ENCODE assay signal across 12 cellular contexts in genomic region chr3:151278223-151278622, GRCh38. TPM values are rescaled to one million over a fixed set of nuclear protein-coding genes. Genes with fewer than 3 reads are reported as not detected.
DNase-seq lines count a peak whose midpoint lies in the region; ATAC-seq and TF ChIP-seq lines count a peak whose summit lies in the region.
"Had no signal": no experiment of that assay in that cellular context is flagged by ENCODE, and none has a peak within 500 bp of the region (broad histone marks: within the 10 kb centered on the region; RNA-seq: fewer than 3 reads in every experiment).

Gene P2RY14, minus strand, starts transcription at chr3:151278542. Its CDS starts 64,226 bp downstream, at chr3:151214316.

- BruUV-seq in PC-3 (replicated peaks; lab: Mats Ljungman, UMichigan) = no TSS peak

- H3K36me3 ChIP-seq in mucosa of stomach (ENCODE audit: control insufficient read depth, insufficient read depth, low read length) = no peaks in the 10 kb centered on the region
- no peaks in the 10 kb centered on the region for H3K36me3 ChIP-seq in PC-3 (ENCODE audit: low read depth, low read length)

- peaks cover 33% of the 10 kb centered on the region for H3K4me1 Mint-ChIP-seq in CD14-positive monocyte
- H3K4me1 Mint-ChIP-seq in IgD-negative memory B cell = peaks cover 44 to 58% (median 56%) of the 10 kb centered on the region in 3 donors
- peaks cover 70% of the 10 kb centered on the region for H3K4me1 Mint-ChIP-seq in activated CD8-positive, alpha-beta T cell treated with anti-CD3 and anti-CD28 coated beads, Interleukin-2, amount 10 ng/mL, durations not matched to agents 7 days and 5 days (ENCODE audit: low read depth)

- peaks cover 0 to 2% (median 0%) of the 10 kb centered on the region in 3 donors for H3K27me3 Mint-ChIP-seq in CD14-positive monocyte (ENCODE audit: low read depth in 3 of 3)
- H3K27me3 Mint-ChIP-seq in IgD-negative memory B cell = no peaks in the 10 kb centered on the region
- H3K27me3 Mint-ChIP-seq in activated CD8-positive, alpha-beta T cell treated with anti-CD3 and anti-CD28 coated beads, Interleukin-2, amount 10 ng/mL, durations not matched to agents 7 days and 5 days (ENCODE audit: low read depth) = no peaks in the 10 kb centered on the region

- no peaks in the 10 kb centered on the region for H4K20me1 ChIP-seq in PC-3 (ENCODE audit: low read length)

- H3K9me3 ChIP-seq in mucosa of stomach (ENCODE audit: control insufficient read depth, low read length) (no peaks in the 10 kb centered on the region), PC-3 (ENCODE audit: low read length) (no peaks in the 10 kb centered on the region)

- H3K4me3 Mint-ChIP-seq in CD14-positive monocyte = peak within 1 kb of the TSS in 1 of 2 donors; percentile 67
- peak within 1 kb of the TSS; percentile 37 to 82 (median 60) for H3K4me3 Mint-ChIP-seq in IgD-negative memory B cell
- H3K4me3 Mint-ChIP-seq in activated CD8-positive, alpha-beta T cell treated with anti-CD3 and anti-CD28 coated beads, Interleukin-2, amount 10 ng/mL, durations not matched to agents 7 days and 5 days = peak within 1 kb of the TSS; percentile 46

- intact Hi-C loops in CD14-positive monocyte (cut with micrococcal nuclease) = no loop called here
- intact Hi-C loops in PC-3 (cut with micrococcal nuclease) = no loop called here

- H3K36me3 Mint-ChIP-seq in CD14-positive monocyte (no peaks in the 10 kb centered on the region), IgD-negative memory B cell (no peaks in the 10 kb centered on the region)
- no peaks in the 10 kb centered on the region for H3K36me3 Mint-ChIP-seq in activated CD8-positive, alpha-beta T cell treated with anti-CD3 and anti-CD28 coated beads, Interleukin-2, amount 10 ng/mL, durations not matched to agents 7 days and 5 days (ENCODE audit: low read depth)

- no peak within 1 kb of the TSS for H2AFZ ChIP-seq in PC-3 (ENCODE audit: low read length)

- ATAC-seq in activated CD8-positive, alpha-beta T cell treated with anti-CD3 and anti-CD28 coated beads, Interleukin-2, amount 10 ng/mL, durations not matched to agents 7 days and 5 days = no peak
- ATAC-seq in HG02678 (IDR thresholded peaks at IDR 0.05; ENCODE audit: unreplicated experiment) (no peak), HG02840 (IDR thresholded peaks at IDR 0.05; ENCODE audit: low FRiP score, unreplicated experiment) (no peak), PC-3 (no peak)

- no peaks in the 10 kb centered on the region for H3K27me3 ChIP-seq in mucosa of stomach (ENCODE audit: control insufficient read depth, insufficient read depth, low read length)
- no peaks in the 10 kb centered on the region for H3K27me3 ChIP-seq in PC-3 (ENCODE audit: low read length)

- no peaks in the 10 kb centered on the region for H3K9me2 ChIP-seq in PC-3 (replicated peaks; ENCODE audit: low read length)

- H3F3A ChIP-seq in PC-3 (ENCODE audit: low read length, unreplicated experiment) = no peaks in the 10 kb centered on the region

- peak within 1 kb of the TSS; percentile 33 for H3K9ac ChIP-seq in mucosa of stomach (ENCODE audit: low read length)
- H3K9ac ChIP-seq in PC-3 (ENCODE audit: low read length) = no peak within 1 kb of the TSS
- H3K9ac ChIP-seq: KMS-11 had no signal

- CTCF ChIA-PET in activated CD8-positive, alpha-beta T cell treated with anti-CD3 and anti-CD28 coated beads, Interleukin-2, amount 10 ng/mL, durations not matched to agents 7 days and 5 days (lab: Charles Lee) = interaction anchor here (0.9 to 9.6 kb wide), 15 partner anchors 9 to 560 kb away, joined by 3 to 408 read pairs (median 4); no protein-coding TSS in a partner anchor
- CTCF ChIA-PET in PC-3 (lab: Charles Lee) = interaction anchor here (0.7 kb wide), 1 partner anchor 906 kb away, joined by 3 read pairs; no protein-coding TSS in a partner anchor

- TF ChIP-seq CTCF in CD14-positive monocyte (IDR thresholded peaks at IDR 0.05) (no peak), PC-3 (conservative IDR thresholded peaks at IDR 0.05; ENCODE audit: low read depth, low read length) (no peak)

- H3K27ac Mint-ChIP-seq in CD14-positive monocyte (peak within 1 kb of the TSS; percentile 61 to 88 (median 84)), IgD-negative memory B cell (peak within 1 kb of the TSS; percentile 75 to 99 (median 97))
- peak within 1 kb of the TSS; percentile 71 for H3K27ac Mint-ChIP-seq in activated CD8-positive, alpha-beta T cell treated with anti-CD3 and anti-CD28 coated beads, Interleukin-2, amount 10 ng/mL, durations not matched to agents 7 days and 5 days

- H3K9me3 Mint-ChIP-seq in CD14-positive monocyte = no peaks in the 10 kb centered on the region
- H3K9me3 Mint-ChIP-seq in IgD-negative memory B cell = no peaks in the 10 kb centered on the region
- H3K9me3 Mint-ChIP-seq in activated CD8-positive, alpha-beta T cell treated with anti-CD3 and anti-CD28 coated beads, Interleukin-2, amount 10 ng/mL, durations not matched to agents 7 days and 5 days (ENCODE audit: insufficient read depth) = no peaks in the 10 kb centered on the region

- no peak within 1 kb of the TSS for H3K4me3 ChIP-seq in mucosa of stomach (ENCODE audit: low read length)
- no peak within 1 kb of the TSS for H3K4me3 ChIP-seq in PC-3 (ENCODE audit: low read length)

- H3K79me2 ChIP-seq in PC-3 (ENCODE audit: low read length) = no peaks in the 10 kb centered on the region

- H3K4me1 ChIP-seq in mucosa of stomach (ENCODE audit: control insufficient read depth, insufficient read depth, low read length) = peaks cover 2% of the 10 kb centered on the region
- H3K4me1 ChIP-seq in PC-3 (ENCODE audit: insufficient read depth, low read length) = peaks cover 10% of the 10 kb centered on the region

- POLR2A ChIA-PET in activated CD8-positive, alpha-beta T cell treated with anti-CD3 and anti-CD28 coated beads, Interleukin-2, amount 10 ng/mL, durations not matched to agents 7 days and 5 days (lab: Charles Lee) = interaction anchor here (0.8 to 1.7 kb wide), 5 partner anchors 10 to 516 kb away, joined by 3 to 4 read pairs (median 3); no protein-coding TSS in a partner anchor
- POLR2A ChIA-PET in PC-3 (lab: Charles Lee; ENCODE audit: unreplicated experiment) = interaction anchor here (0.6 kb wide), 1 partner anchor 115 kb away, joined by 7 read pairs; no protein-coding TSS in a partner anchor

- H3K4me2 ChIP-seq in PC-3 (ENCODE audit: low read length) = no peak within 1 kb of the TSS
- H3K4me2 ChIP-seq: KMS-11 had no signal

- DNase-seq in CD14-positive monocyte (ENCODE audit: low spot score) (no peak), NCI-H2227 treated with DMSO at 0.1 percent for 48 hours (lab: John Stamatoyannopoulos, UW) (no peak), PC-3 (no peak)
- DNase-seq in activated CD8-positive, alpha-beta T cell treated with anti-CD3 and anti-CD28 coated beads, Interleukin-2, amount 10 ng/mL, durations not matched to agents 7 days and 5 days = no peak
- DNase-seq: COR-L47 had no signal

- H3K27ac ChIP-seq in PC-3 (ENCODE audit: low read length) = no peak within 1 kb of the TSS
- H3K27ac ChIP-seq: KMS-11 had no signal

RNA-seq across cellular contexts. Expression of gene P2RY14, which starts in this region (rescaled TPM):
- polyA plus RNA-seq in CD14-positive monocyte = under 1 TPM; 0.50 to 0.67 TPM
- polyA plus RNA-seq in IgD-negative memory B cell = 4.8 TPM
- total RNA-seq in activated CD8-positive, alpha-beta T cell treated with anti-CD3 and anti-CD28 coated beads, Interleukin-2, amount 10 ng/mL, durations not matched to agents 7 days and 5 days = under 1 TPM; 0.60 to 0.63 TPM
- not detected in 2 replicates for total RNA-seq in PC-3 (2014; rRNA removed)
- total RNA-seq: endothelial cell of umbilical vein, RPMI7951 had no signal
- polyA plus RNA-seq: endothelial cell of umbilical vein had no signal
